ENCODE assay signal across 23 cellular contexts in the genomic region with DNA sequence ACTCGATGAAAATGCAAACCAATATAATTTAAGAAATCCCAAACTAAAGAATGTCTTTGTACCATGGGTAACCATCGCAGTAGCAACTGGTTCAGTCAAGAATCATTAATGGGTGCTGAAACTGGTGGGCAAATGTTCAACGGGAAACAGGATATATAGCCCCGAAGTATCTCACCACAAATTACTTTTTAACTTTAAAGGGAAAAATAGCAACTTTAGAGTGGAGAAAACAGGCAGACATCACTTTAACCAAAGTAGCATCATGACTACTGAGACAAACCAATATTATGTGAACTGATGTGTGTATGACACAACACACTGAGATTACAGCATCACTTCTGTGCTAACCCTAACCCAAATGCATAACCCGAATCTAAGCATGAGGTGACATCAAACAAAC. TPM values are rescaled to one million over a fixed set of nuclear protein-coding genes. Genes with fewer than 3 reads are reported as not detected.
A peak's percentile ranks its signal among the peaks of the same experiment; 100 is the strongest.
DNase-seq lines count a peak whose midpoint lies in the region; ATAC-seq and TF ChIP-seq lines count a peak whose summit lies in the region.
"Had no signal": no experiment of that assay in that cellular context is flagged by ENCODE, and none has a peak within 500 bp of the region (broad histone marks: within the 10 kb centered on the region; RNA-seq: fewer than 3 reads in every experiment).

No MANE protein-coding gene starts in this region.

- H3K27ac ChIP-seq in spleen: no peak overlapping the region
- H3K27ac ChIP-seq: 22Rv1, ascending aorta, KMS-11 had no signal

- in situ Hi-C loops in ACHN (cut with HindIII; ENCODE audit: low pct_ligation_motif_present, low pct_unique_long_range_greater_than_20kb, low sequenced_read_pairs): no loop called here

- H3K4me1 ChIP-seq in spleen: no peaks in the 10 kb centered on the region
- H3K4me1 ChIP-seq: ascending aorta, Caco-2 had no signal

- DNase-seq in ACHN: peak; percentile 13
- DNase-seq in GM10266 (ENCODE audit: extremely low spot score): no peak
- DNase-seq in AML-193 (lab: John Stamatoyannopoulos, UW): no peak
- DNase-seq in spleen: no peak
- DNase-seq: activated CD4-positive, alpha-beta T cell treated with anti-CD3 and anti-CD28 coated beads for 48 hours; activated CD8-positive, alpha-beta memory T cell treated with anti-CD3 and anti-CD28 coated beads, Interleukin-2, amount 50 U/mL, for 4 hours; Caco-2; DMS79 treated with DMSO at 0.1 percent for 48 hours; head of caudate nucleus; left colon; naive thymus-derived CD4-positive, alpha-beta T cell; NCI-H146; NCI-H526 treated with DMSO at 0.1 percent for 48 hours; occipital lobe; stimulated activated CD4-positive, alpha-beta T cell treated with anti-CD3 and anti-CD28 coated beads, Interleukin-4, amount 100 ng/mL, for 24 hours; stimulated activated naive CD8-positive, alpha-beta T cell treated with anti-CD3 and anti-CD28 coated beads, Interleukin-15, Interleukin-2, amounts not matched to agents 100 U/mL and 50 U/mL, for 24 hours had no signal

- no peaks in the 10 kb centered on the region for H3K9me3 ChIP-seq in spleen
- H3K9me3 ChIP-seq: ascending aorta, Caco-2 had no signal

- ATAC-seq in GM19372 (IDR thresholded peaks at IDR 0.05; ENCODE audit: low read depth, unreplicated experiment) (peak; percentile 45), GM21786 (IDR thresholded peaks at IDR 0.05; ENCODE audit: unreplicated experiment) (peak; percentile 53), HG03378 (IDR thresholded peaks at IDR 0.05; ENCODE audit: unreplicated experiment) (peak; percentile 85), GM19328 (IDR thresholded peaks at IDR 0.05; ENCODE audit: unreplicated experiment) (no peak)
- ATAC-seq: left colon; naive thymus-derived CD4-positive, alpha-beta T cell; stimulated activated naive CD8-positive, alpha-beta T cell treated with anti-CD3 and anti-CD28 coated beads, Interleukin-15, Interleukin-2, amounts not matched to agents 100 U/mL and 50 U/mL, for 24 hours had no signal

- TF ChIP-seq CTCF in GM10266 (IDR thresholded peaks at IDR 0.05; ENCODE audit: control insufficient read depth, insufficient read depth, low read depth, missing control alignments) (no peak), spleen (IDR thresholded peaks at IDR 0.05 in 8 of 11, conservative IDR thresholded peaks at IDR 0.05 in 3 of 11) (no peak)

- H3K36me3 ChIP-seq in spleen: no peaks in the 10 kb centered on the region
- H3K36me3 ChIP-seq: ascending aorta had no signal

- WGBS in spleen, 5 donors: 82 to 93% (median 85%) methylated on average over 5 of the region's 5 CpGs

- TF ChIP-seq POLR2A in spleen (IDR thresholded peaks at IDR 0.05): no peak

- H3K4me3 ChIP-seq in spleen: no peak overlapping the region
- H3K4me3 ChIP-seq: ascending aorta had no signal

- intact Hi-C loops in spleen (cut with DNase I; ENCODE audit: low total_unique reads): no loop called here

- H3K27me3 ChIP-seq in spleen (replicated peaks in 1 of 7): no peaks in the 10 kb centered on the region
- H3K27me3 ChIP-seq: ascending aorta had no signal

RNA-seq across cellular contexts. Expression of gene SLAIN2, which starts 33.8 kb away (rescaled TPM):
- 10 to 100 TPM; 42.8 to 69.1 (median 48.5) TPM for total RNA-seq in spleen
- polyA plus RNA-seq in spleen: 1 to 10 TPM; 6.6 to 8.5 (median 7.8) TPM

RNA-seq across cellular contexts. Expression of gene TEC, which starts 37.9 kb away (rescaled TPM):
- 10 to 100 TPM in 2 of 7 donors, 1 to 10 TPM in 5; 5.9 to 15.3 (median 8.1) TPM for total RNA-seq in spleen
- polyA plus RNA-seq in spleen: 1 to 10 TPM; 1.9 to 2.3 (median 2.0) TPM
